Comparison of ENCODE assay signal across 11 cellular contexts in the genomic region with DNA sequence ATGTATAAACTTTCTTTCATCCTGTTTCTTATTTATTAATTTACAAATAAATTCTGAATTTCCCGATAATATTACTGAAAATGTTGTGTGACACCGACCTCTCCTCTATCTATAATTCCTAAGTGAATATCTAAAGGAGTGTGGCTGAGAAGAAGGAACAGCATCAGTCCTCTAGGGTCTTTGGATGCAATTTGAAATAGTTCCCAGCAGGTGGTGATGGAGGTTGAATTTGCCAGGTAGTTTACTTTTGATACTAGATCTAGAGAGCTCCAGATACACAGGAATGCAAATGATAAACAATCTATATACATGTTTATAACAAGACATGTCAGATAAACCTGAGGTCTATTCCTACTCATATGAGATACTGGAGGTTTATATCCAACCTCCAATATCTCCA.
DNase-seq lines count a peak whose midpoint lies in the region; ATAC-seq, FAIRE-seq and TF ChIP-seq lines count a peak whose summit lies in the region.
"Had no signal": no experiment of that assay in that cellular context is flagged by ENCODE, and none has a peak within 500 bp of the region (broad histone marks: within the 10 kb centered on the region; RNA-seq: fewer than 3 reads in every experiment).

No MANE protein-coding gene starts in this region.

- H3K36me3 ChIP-seq in Loucy (ENCODE audit: insufficient read depth, low read length) (no peaks in the 10 kb centered on the region), GM12878 (ENCODE audit: control insufficient read depth in 2 of 2, insufficient read depth in 2 of 2, low read length in 1 of 2) (no peaks in the 10 kb centered on the region), osteoblast (ENCODE audit: insufficient read depth, low read length) (no peaks in the 10 kb centered on the region)

- H3K9ac ChIP-seq in Loucy (ENCODE audit: low read depth, low read length, poor library complexity, severe bottlenecking) (no peak overlapping the region), GM12878 (ENCODE audit: control insufficient read depth, insufficient read depth, low read length) (no peak overlapping the region)

- CTCF ChIA-PET in GM12878 (lab: Yijun Ruan, JAX): no interaction called here

- no peaks in the 10 kb centered on the region for H3K9me2 ChIP-seq in Loucy (replicated peaks; ENCODE audit: low read depth, low read length)

- POLR2A ChIA-PET in GM12878 (lab: Charles Lee): no interaction called here

- no peaks in the 10 kb centered on the region for H3K4me1 ChIP-seq in Loucy (ENCODE audit: insufficient read depth, low read length, poor library complexity, severe bottlenecking)
- H3K4me1 ChIP-seq in GM12878 (ENCODE audit: control insufficient read depth, insufficient read depth, low read length): no peaks in the 10 kb centered on the region
- peaks cover 7% of the 10 kb centered on the region for H3K4me1 ChIP-seq in osteoblast (ENCODE audit: insufficient read depth, low read length)

- H4K20me1 ChIP-seq in Loucy (ENCODE audit: insufficient read depth, low read length, poor library complexity, severe bottlenecking): no peaks in the 10 kb centered on the region
- H4K20me1 ChIP-seq in GM12878 (ENCODE audit: control insufficient read depth, insufficient read depth): no peaks in the 10 kb centered on the region
- H4K20me1 ChIP-seq in osteoblast (ENCODE audit: insufficient read depth, low read length): no peaks in the 10 kb centered on the region

- 0% methylated on average over 2 of the region's 2 CpGs for whole genome bisulfite sequencing in GM12878 (ENCODE audit: insufficient coverage, insufficient replicate concordance, low lambda C conversion rate, missing lambda C conversion rate)

- peak; percentile 53 for TF ChIP-seq CTCF in Loucy (conservative IDR thresholded peaks at IDR 0.05; ENCODE audit: low read length)
- peak in 1 of 3 experiments; percentile 17; a peak in 1 of 6 replicates for TF ChIP-seq CTCF in GM12878 (IDR thresholded peaks at IDR 0.05 in 2 of 3, conservative IDR thresholded peaks at IDR 0.05 in 1 of 3; ENCODE audit: control insufficient read depth in 2 of 3, extremely low read depth in 1 of 3, insufficient read depth in 1 of 3, low read depth in 3 of 3, low read length in 3 of 3)
- TF ChIP-seq CTCF in osteoblast (IDR thresholded peaks at IDR 0.05; ENCODE audit: extremely low read depth, low read depth, low read length): peak; percentile 38

- FAIRE-seq in GM12878 (lab: Jason Lieb, UNC): no peak

- H3K27me3 ChIP-seq in Loucy (ENCODE audit: insufficient read depth, low read length, poor library complexity, severe bottlenecking) (no peaks in the 10 kb centered on the region), GM12878 (replicated peaks in 1 of 2; ENCODE audit: control insufficient read depth in 2 of 2, insufficient read depth in 2 of 2, low read length in 1 of 2) (no peaks in the 10 kb centered on the region), osteoblast (ENCODE audit: insufficient read depth, low read length) (no peaks in the 10 kb centered on the region)

- H2AFZ ChIP-seq in Loucy (ENCODE audit: low read length) (no peak overlapping the region), GM12878 (ENCODE audit: control insufficient read depth, low read depth, low read length) (no peak overlapping the region), osteoblast (ENCODE audit: low read length) (no peak overlapping the region)

- H3K4me2 ChIP-seq in Loucy (ENCODE audit: low read depth, low read length, poor library complexity, severe bottlenecking) (no peak overlapping the region), GM12878 (ENCODE audit: control insufficient read depth, insufficient read depth) (no peak overlapping the region), osteoblast (ENCODE audit: insufficient read depth, low read length) (no peak overlapping the region)

- peak; percentile 40; the same call in 1 of the 2 replicates for TF ChIP-seq RAD21 in GM12878 (IDR thresholded peaks at IDR 0.05; ENCODE audit: insufficient read depth, low read depth, low read length)

- in situ Hi-C loops in GM12878 (cut with MboI): no loop called here

- no peak overlapping the region for H3K4me3 ChIP-seq in Loucy (ENCODE audit: low read length, poor library complexity, severe bottlenecking)
- H3K4me3 ChIP-seq in GM12878: no peak overlapping the region
- H3K4me3 ChIP-seq in osteoblast (ENCODE audit: insufficient read depth, low read length): no peak overlapping the region

- TF ChIP-seq POLR2A in GM12878 (IDR thresholded peaks at IDR 0.05; ENCODE audit: low read depth, low read length): no peak

- RAD21 ChIA-PET in GM12878 (lab: Charles Lee; ENCODE audit: unreplicated experiment): no interaction called here

- intact Hi-C loops in GM12878 (cut with micrococcal nuclease; ENCODE audit: unreplicated experiment): no loop called here

- H3K27ac ChIP-seq in GM12878 (ENCODE audit: control insufficient read depth, insufficient read depth) (no peak overlapping the region), osteoblast (ENCODE audit: low read depth, low read length) (no peak overlapping the region)

- no peaks in the 10 kb centered on the region for H3K9me3 ChIP-seq in Loucy (ENCODE audit: insufficient read depth, low read depth, low read length)
- no peaks in the 10 kb centered on the region for H3K9me3 ChIP-seq in GM12878 (replicated peaks; ENCODE audit: control insufficient read depth, insufficient read depth, low read length)
- H3K9me3 ChIP-seq in osteoblast (ENCODE audit: low read depth, low read length): no peaks in the 10 kb centered on the region

- H3F3A ChIP-seq in Loucy (ENCODE audit: low read depth): no peaks in the 10 kb centered on the region

- peak; percentile 53; the same call in 2 of the 3 replicates for ATAC-seq in GM12878
- ATAC-seq: activated T-helper 17 cell treated with anti-CD3 and anti-CD28 coated beads, Interleukin-2, amount 50 U/mL, for 72 hours; esophagus mucosa had no signal

- DNase-seq in NCI-H1105 treated with DMSO at 0.1 percent for 48 hours (lab: John Stamatoyannopoulos, UW): peak; percentile 1
- DNase-seq in NCI-H1105 (lab: John Stamatoyannopoulos, UW): no peak
- no peak for DNase-seq in GM12878 (ENCODE audit: low read depth, low spot score)
- no peak for DNase-seq in osteoblast (ENCODE audit: insufficient read length, low spot score, missing footprints)
- DNase-seq in stimulated activated CD4-positive, alpha-beta T cell treated with anti-CD3 and anti-CD28 coated beads, Interleukin-4, amount 100 ng/mL, for 1 hour: no peak
- DNase-seq in middle frontal gyrus (ENCODE audit: extremely low spot score, low spot score): no peak
- no peak for DNase-seq in 8988T
- DNase-seq: T-helper 2 cell had no signal

- BruUV-seq in GM12878 (replicated peaks; lab: Mats Ljungman, UMichigan): no TSS peak

- SMC1A ChIA-PET in GM12878 (lab: Charles Lee; ENCODE audit: uncharacterized antibody, unreplicated experiment): no interaction called here

- H3K79me2 ChIP-seq in Loucy (ENCODE audit: insufficient read depth, low read length) (no peaks in the 10 kb centered on the region), GM12878 (ENCODE audit: control insufficient read depth, insufficient read depth, low read length) (no peaks in the 10 kb centered on the region), osteoblast (ENCODE audit: insufficient read depth, low read length) (no peaks in the 10 kb centered on the region)

- TF ChIP-seq EP300 in GM12878 (IDR thresholded peaks at IDR 0.05; ENCODE audit: borderline replicate concordance in 1 of 2, control insufficient read depth in 1 of 2, low read depth in 2 of 2, low read length in 2 of 2): no peak

TF ChIP-seq in GM12878, 131 proteins besides CTCF, POLR2A, EP300 and RAD21:
- no peak for TF ChIP-seq HDAC6 (IDR thresholded peaks at IDR 0.05; ENCODE audit: unreplicated experiment)
- no peak for TF ChIP-seq ZNF274 (IDR thresholded peaks at IDR 0.05; ENCODE audit: insufficient read depth, insufficient read length)
- TF ChIP-seq ZNF384 (IDR thresholded peaks at IDR 0.05; ENCODE audit: borderline replicate concordance, low read depth, low read length): no peak
- no peak for TF ChIP-seq GABPA (IDR thresholded peaks at IDR 0.05; ENCODE audit: low read depth)
- TF ChIP-seq SIN3A (IDR thresholded peaks at IDR 0.05; ENCODE audit: low read depth, low read length): no peak
- TF ChIP-seq SPI1 (IDR thresholded peaks at IDR 0.05; ENCODE audit: borderline replicate concordance, insufficient read depth, low read depth, low read length): no peak
- TF ChIP-seq SMARCA5 (IDR thresholded peaks at IDR 0.05): no peak
- TF ChIP-seq KDM1A (IDR thresholded peaks at IDR 0.05; ENCODE audit: borderline replicate concordance): no peak
- TF ChIP-seq CBX3 (IDR thresholded peaks at IDR 0.05; ENCODE audit: borderline replicate concordance, low read depth): no peak
- TF ChIP-seq CHD2 (IDR thresholded peaks at IDR 0.05; ENCODE audit: borderline replicate concordance, low read depth, low read length): no peak
- TF ChIP-seq, protein P1, sequence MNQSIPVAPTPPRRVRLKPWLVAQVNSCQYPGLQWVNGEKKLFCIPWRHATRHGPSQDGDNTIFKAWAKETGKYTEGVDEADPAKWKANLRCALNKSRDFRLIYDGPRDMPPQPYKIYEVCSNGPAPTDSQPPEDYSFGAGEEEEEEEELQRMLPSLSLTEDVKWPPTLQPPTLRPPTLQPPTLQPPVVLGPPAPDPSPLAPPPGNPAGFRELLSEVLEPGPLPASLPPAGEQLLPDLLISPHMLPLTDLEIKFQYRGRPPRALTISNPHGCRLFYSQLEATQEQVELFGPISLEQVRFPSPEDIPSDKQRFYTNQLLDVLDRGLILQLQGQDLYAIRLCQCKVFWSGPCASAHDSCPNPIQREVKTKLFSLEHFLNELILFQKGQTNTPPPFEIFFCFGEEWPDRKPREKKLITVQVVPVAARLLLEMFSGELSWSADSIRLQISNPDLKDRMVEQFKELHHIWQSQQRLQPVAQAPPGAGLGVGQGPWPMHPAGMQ (IDR thresholded peaks at IDR 0.05; ENCODE audit: borderline replicate concordance): no peak
- TF ChIP-seq CREM (IDR thresholded peaks at IDR 0.05; ENCODE audit: low read depth): no peak
